In the genomic region with DNA sequence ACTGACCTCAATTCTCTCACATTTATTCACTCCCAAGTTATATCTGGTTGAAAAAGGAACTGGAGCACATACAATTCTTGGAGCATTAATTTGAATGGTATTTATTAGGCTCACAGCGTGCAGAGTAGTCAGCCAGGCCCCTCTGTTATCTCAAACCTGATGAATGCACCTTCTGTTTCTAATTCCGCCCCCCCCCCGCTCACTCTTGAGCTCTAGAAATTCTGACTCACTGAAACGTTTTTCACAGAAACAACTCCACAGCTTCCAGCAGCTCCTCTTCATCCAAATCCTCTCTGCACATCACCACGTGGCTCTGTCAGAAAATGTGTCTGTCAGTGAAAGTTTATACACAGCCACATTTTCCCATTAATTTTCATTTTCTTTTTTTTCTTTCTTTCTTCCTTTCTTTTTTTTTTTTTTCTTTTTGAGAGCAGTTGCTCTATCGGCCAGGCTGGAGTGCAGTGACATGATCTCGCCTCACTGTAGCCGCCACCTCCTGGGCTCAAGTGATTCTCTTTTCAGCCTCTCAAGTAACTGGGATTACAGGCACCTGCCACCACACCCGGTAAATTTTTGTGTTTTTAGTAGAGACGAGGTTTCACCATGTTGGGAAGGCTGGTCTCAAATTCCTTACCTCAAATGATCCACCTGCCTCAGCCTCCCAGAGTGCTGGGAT, we compare ENCODE assay signal across 17 cellular contexts.
DNase-seq lines count a peak whose midpoint lies in the region; ATAC-seq and TF ChIP-seq lines count a peak whose summit lies in the region.
"Had no signal": no experiment of that assay in that cellular context is flagged by ENCODE, and none has a peak within 500 bp of the region (broad histone marks: within the 10 kb centered on the region; RNA-seq: fewer than 3 reads in every experiment).

No MANE protein-coding gene starts in this region.

- no peaks in the 10 kb centered on the region for H3K36me3 Mint-ChIP-seq in CD14-positive monocyte
- H3K36me3 Mint-ChIP-seq: stimulated activated effector memory CD8-positive, alpha-beta T cell treated with anti-CD3 and anti-CD28 coated beads, Interleukin-12 subunit alpha, Interleukin-12 subunit beta, amount 100 ng/mL, for 72 hours had no signal

- H3K4me3 Mint-ChIP-seq in CD14-positive monocyte, result no peak overlapping the region
- H3K4me3 Mint-ChIP-seq: activated naive CD4-positive, alpha-beta T cell treated with anti-CD3 and anti-CD28 coated beads for 36 hours; dendritic cell treated with granulocyte-macrophage colony-stimulating factor and Interleukin-4, amounts not matched to agents 40 ng/mL and 50 ng/mL, for 4 days; H9; stimulated activated effector memory CD8-positive, alpha-beta T cell treated with anti-CD3 and anti-CD28 coated beads, Interleukin-12 subunit alpha, Interleukin-12 subunit beta, amount 100 ng/mL, for 72 hours had no signal

- peaks cover 14 to 28% (median 19%) of the 10 kb centered on the region in 7 donors for H3K9me3 Mint-ChIP-seq in CD14-positive monocyte

- intact Hi-C loops in left ventricle myocardium superior (cut with micrococcal nuclease), result no loop called here
- intact Hi-C loops in CD14-positive monocyte (cut with micrococcal nuclease), result no loop called here

- no peak for TF ChIP-seq CTCF in CD14-positive monocyte (IDR thresholded peaks at IDR 0.05)

- peak; percentile 61 for DNase-seq in COLO829 (ENCODE audit: low spot score)
- peak; percentile 92 for DNase-seq in amniotic epithelial cell (ENCODE audit: low read depth)
- DNase-seq in left ventricle myocardium superior, result peak; percentile 63
- peak; percentile 1 for DNase-seq in pons (ENCODE audit: low spot score)
- no peak for DNase-seq in NCI-H1694 (lab: John Stamatoyannopoulos, UW)
- no peak for DNase-seq in NCI-H82 treated with DMSO at 0.1 percent for 48 hours (lab: John Stamatoyannopoulos, UW; ENCODE audit: unreplicated experiment)
- no peak for DNase-seq in activated CD8-positive, alpha-beta memory T cell treated with anti-CD3 and anti-CD28 coated beads for 24 hours
- no peak for DNase-seq in CD14-positive monocyte (ENCODE audit: low spot score)
- DNase-seq: activated naive CD4-positive, alpha-beta T cell treated with anti-CD3 and anti-CD28 coated beads for 36 hours; GF-D8; H9; NCI-H1092; NCI-H446; Peyer's patch; stimulated activated CD4-positive, alpha-beta T cell treated with anti-CD3 and anti-CD28 coated beads, Interleukin-2, amount 100 ng/mL, for 48 hours had no signal

- H3K27ac Mint-ChIP-seq in CD14-positive monocyte, result peak overlapping the region in 1 of 7 donors; percentile 52
- H3K27ac Mint-ChIP-seq: activated naive CD4-positive, alpha-beta T cell treated with anti-CD3 and anti-CD28 coated beads for 36 hours; dendritic cell treated with granulocyte-macrophage colony-stimulating factor and Interleukin-4, amounts not matched to agents 40 ng/mL and 50 ng/mL, for 4 days; H9; stimulated activated effector memory CD8-positive, alpha-beta T cell treated with anti-CD3 and anti-CD28 coated beads, Interleukin-12 subunit alpha, Interleukin-12 subunit beta, amount 100 ng/mL, for 72 hours had no signal

- peak; percentile 89 for ATAC-seq in left ventricle myocardium superior
- ATAC-seq: stimulated activated effector memory CD8-positive, alpha-beta T cell treated with anti-CD3 and anti-CD28 coated beads, Interleukin-12 subunit alpha, Interleukin-12 subunit beta, amount 100 ng/mL, for 72 hours had no signal

- no peaks in the 10 kb centered on the region for H3K4me1 Mint-ChIP-seq in CD14-positive monocyte
- H3K4me1 Mint-ChIP-seq: stimulated activated effector memory CD8-positive, alpha-beta T cell treated with anti-CD3 and anti-CD28 coated beads, Interleukin-12 subunit alpha, Interleukin-12 subunit beta, amount 100 ng/mL, for 72 hours had no signal

- peaks cover 1 to 3% (median 1%) of the 10 kb centered on the region in 3 donors for H3K27me3 Mint-ChIP-seq in CD14-positive monocyte (ENCODE audit: low read depth in 3 of 3)
- H3K27me3 Mint-ChIP-seq: dendritic cell treated with granulocyte-macrophage colony-stimulating factor and Interleukin-4, amounts not matched to agents 40 ng/mL and 50 ng/mL, for 4 days had no signal

Comparison
In these comparisons a context has a peak if more than half of its experiments do, and no peak if none do; other contexts are left out.
1. DNase-seq: peak in COLO829 (single experiment), amniotic epithelial cell (single experiment), left ventricle myocardium superior (single experiment) and pons (single experiment); none in NCI-H1694 (single experiment), NCI-H82 treated with DMSO at 0.1 percent for 48 hours (single experiment), activated CD8-positive, alpha-beta memory T cell treated with anti-CD3 and anti-CD28 coated beads for 24 hours (single experiment) and CD14-positive monocyte (single experiment).